Comparison of ENCODE assay signal across 12 cellular contexts in the genomic region with DNA sequence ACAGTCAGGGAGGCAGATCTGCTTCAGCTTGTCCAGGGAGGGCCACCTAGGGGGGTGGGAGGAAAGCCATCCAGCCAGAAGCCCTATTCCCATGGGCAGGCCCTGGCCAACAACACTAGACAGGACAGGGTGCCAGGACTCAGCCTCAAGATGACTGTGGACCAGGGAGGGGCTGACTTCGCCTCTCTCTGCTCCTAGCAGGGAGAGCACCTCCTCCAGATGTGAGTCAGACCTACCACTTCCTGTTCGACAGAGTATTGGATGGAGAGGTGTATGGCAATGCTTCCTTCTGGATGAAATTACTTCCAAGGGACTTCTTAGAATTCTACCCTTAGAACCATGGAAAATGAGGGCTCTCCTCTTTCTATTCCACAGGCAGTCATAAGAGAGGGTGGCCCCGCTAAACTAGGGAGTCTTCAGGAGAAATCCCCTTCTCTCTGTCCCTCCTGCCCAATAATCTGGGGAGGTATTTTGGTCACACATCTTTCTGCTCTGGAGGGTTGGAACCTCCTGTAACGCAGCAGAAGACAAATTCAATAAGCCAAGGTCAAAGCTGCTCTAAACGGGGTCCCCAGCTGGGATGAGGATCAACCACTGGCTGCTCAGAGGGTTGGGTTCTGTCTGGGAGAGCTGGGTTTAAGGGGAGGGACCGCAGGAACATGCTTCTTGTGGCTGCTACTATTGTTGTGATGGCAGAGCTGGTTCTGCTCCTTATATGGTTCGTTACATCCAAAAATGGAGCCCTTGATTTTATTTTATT. TPM values are rescaled to one million over a fixed set of nuclear protein-coding genes. Genes with fewer than 3 reads are reported as not detected.
DNase-seq lines count a peak whose midpoint lies in the region; ATAC-seq, FAIRE-seq and TF ChIP-seq lines count a peak whose summit lies in the region.
"Had no signal": no experiment of that assay in that cellular context is flagged by ENCODE, and none has a peak within 500 bp of the region (broad histone marks: within the 10 kb centered on the region; RNA-seq: fewer than 3 reads in every experiment).

No MANE protein-coding gene starts in this region.

- H3K9me3 Mint-ChIP-seq in activated T-cell treated with anti-CD3 and anti-CD28 coated beads, Interleukin-2, amount 50 U/mL, for 72 hours = no peaks in the 10 kb centered on the region
- H3K9me3 Mint-ChIP-seq in stimulated activated memory B cell treated with anti-CD40 and anti-IgM and Interleukin-4, amounts not matched to agents 10 μg/mL and 1 μg/mL and 100 μg/mL, for 72 hours = no peaks in the 10 kb centered on the region

- ATAC-seq in activated T-cell treated with anti-CD3 and anti-CD28 coated beads, Interleukin-2, amount 50 U/mL, for 72 hours (replicated peaks in 1 of 2) = peak; percentile 76 to 93
- ATAC-seq in stimulated activated memory B cell treated with anti-CD40 and anti-IgM and Interleukin-4, amounts not matched to agents 10 μg/mL and 1 μg/mL and 100 μg/mL, for 72 hours = peak; percentile 20
- no peak for ATAC-seq in sciatic nerve

- intact Hi-C loops in sciatic nerve (cut with DNase I) = loop anchor here (10.0 kb wide), 1 partner anchor 215 kb away; a partner anchor contains a TSS

- TF ChIP-seq CTCF in astrocyte of the spinal cord (IDR thresholded peaks at IDR 0.05; ENCODE audit: low read depth, low read length) = no peak
- no peak for TF ChIP-seq CTCF in D721Med (IDR thresholded peaks at IDR 0.05; ENCODE audit: insufficient read depth, missing control alignments)

- in situ Hi-C loops in astrocyte of the spinal cord (cut with HindIII; ENCODE audit: low sequenced_read_pairs) = no loop called here

- no peaks in the 10 kb centered on the region for H3K36me3 Mint-ChIP-seq in activated T-cell treated with anti-CD3 and anti-CD28 coated beads, Interleukin-2, amount 50 U/mL, for 72 hours (ENCODE audit: insufficient read depth in 2 of 2)
- no peaks in the 10 kb centered on the region for H3K36me3 Mint-ChIP-seq in stimulated activated memory B cell treated with anti-CD40 and anti-IgM and Interleukin-4, amounts not matched to agents 10 μg/mL and 1 μg/mL and 100 μg/mL, for 72 hours
- H3K36me3 Mint-ChIP-seq: activated naive CD8-positive, alpha-beta T cell had no signal

- no peak overlapping the region for H3K4me3 ChIP-seq in astrocyte of the spinal cord (ENCODE audit: low read depth, low read length)

- no peak overlapping the region for H3K4me3 Mint-ChIP-seq in activated T-cell treated with anti-CD3 and anti-CD28 coated beads, Interleukin-2, amount 50 U/mL, for 72 hours
- H3K4me3 Mint-ChIP-seq in stimulated activated memory B cell treated with anti-CD40 and anti-IgM and Interleukin-4, amounts not matched to agents 10 μg/mL and 1 μg/mL and 100 μg/mL, for 72 hours = no peak overlapping the region
- H3K4me3 Mint-ChIP-seq: activated naive CD8-positive, alpha-beta T cell; B cell had no signal

- peak in 1 of 2 donors; percentile 25 for DNase-seq in activated T-cell treated with anti-CD3 and anti-CD28 coated beads, Interleukin-2, amount 50 U/mL, for 72 hours
- DNase-seq in activated T-cell treated with anti-CD3 and anti-CD28 coated beads for 4 hours (no peak), HT1080 (ENCODE audit: low read depth) (peak; percentile 88), astrocyte of the spinal cord (ENCODE audit: low read depth, low spot score) (peak; percentile 38), D721Med (ENCODE audit: insufficient read length, low spot score) (no peak), islet precursor cell (no peak), sciatic nerve (ENCODE audit: low spot score) (no peak)
- DNase-seq: effector CD8-positive, alpha-beta T cell had no signal

- H3K27ac Mint-ChIP-seq in activated T-cell treated with anti-CD3 and anti-CD28 coated beads, Interleukin-2, amount 50 U/mL, for 72 hours = no peak overlapping the region
- no peak overlapping the region for H3K27ac Mint-ChIP-seq in stimulated activated memory B cell treated with anti-CD40 and anti-IgM and Interleukin-4, amounts not matched to agents 10 μg/mL and 1 μg/mL and 100 μg/mL, for 72 hours
- H3K27ac Mint-ChIP-seq: activated naive CD8-positive, alpha-beta T cell; B cell had no signal

- peaks cover 7% of the 10 kb centered on the region for H3K4me1 Mint-ChIP-seq in activated T-cell treated with anti-CD3 and anti-CD28 coated beads, Interleukin-2, amount 50 U/mL, for 72 hours (ENCODE audit: low read depth)
- H3K4me1 Mint-ChIP-seq in stimulated activated memory B cell treated with anti-CD40 and anti-IgM and Interleukin-4, amounts not matched to agents 10 μg/mL and 1 μg/mL and 100 μg/mL, for 72 hours = no peaks in the 10 kb centered on the region
- H3K4me1 Mint-ChIP-seq: B cell had no signal

- H3K27me3 Mint-ChIP-seq in activated T-cell treated with anti-CD3 and anti-CD28 coated beads, Interleukin-2, amount 50 U/mL, for 72 hours (ENCODE audit: low read depth) = no peaks in the 10 kb centered on the region
- H3K27me3 Mint-ChIP-seq in stimulated activated memory B cell treated with anti-CD40 and anti-IgM and Interleukin-4, amounts not matched to agents 10 μg/mL and 1 μg/mL and 100 μg/mL, for 72 hours = no peaks in the 10 kb centered on the region
- H3K27me3 Mint-ChIP-seq: activated naive CD8-positive, alpha-beta T cell; B cell had no signal

- FAIRE-seq in D721Med (lab: Jason Lieb, UNC) = no peak
- FAIRE-seq: small intestine had no signal

RNA-seq across cellular contexts. Expression of a gene that starts 23.2 kb away (rescaled TPM):
- total RNA-seq in activated T-cell treated with anti-CD3 and anti-CD28 coated beads, Interleukin-2, amount 50 U/mL, for 72 hours = 10 to 100 TPM; 29.7 to 38.8 TPM
- total RNA-seq in HT1080 (2014; rRNA removed; shearing (Covaris generic)) = 31.6 and 34.7 TPM in 2 replicates
- 34.6 and 44.2 TPM in 2 replicates for polyA plus RNA-seq in HT1080 (2015; cell fraction: cytosol; rRNA removed)
- 39.5 and 44.6 TPM in 2 replicates for polyA plus RNA-seq in HT1080 (2015; cell fraction: nucleus; rRNA removed)
- 24.6 TPM for total RNA-seq in sciatic nerve

RNA-seq across cellular contexts. Expression of a gene that starts 28.5 kb away (rescaled TPM):
- total RNA-seq in activated T-cell treated with anti-CD3 and anti-CD28 coated beads, Interleukin-2, amount 50 U/mL, for 72 hours = 10 to 100 TPM; 36.9 to 37.1 TPM
- total RNA-seq in HT1080 (2014; rRNA removed; shearing (Covaris generic)) = 55.9 and 88.8 TPM in 2 replicates
- 39.9 and 50.4 TPM in 2 replicates for polyA plus RNA-seq in HT1080 (2015; cell fraction: cytosol; rRNA removed)
- 24.0 and 24.3 TPM in 2 replicates for polyA plus RNA-seq in HT1080 (2015; cell fraction: nucleus; rRNA removed)
- 56.4 TPM for total RNA-seq in sciatic nerve

Comparison
In these comparisons a context has a peak if more than half of its experiments do, and no peak if none do; other contexts are left out.
1. DNase-seq: peak in HT1080 (single experiment) and astrocyte of the spinal cord (single experiment); none in activated T-cell treated with anti-CD3 and anti-CD28 coated beads for 4 hours (single experiment), D721Med (single experiment), islet precursor cell (single experiment) and sciatic nerve (single experiment).